In genomic region chr12:59164991-59165718, GRCh38 we compare ENCODE assay signal across 8 cellular contexts.
A peak's percentile ranks its signal among the peaks of the same experiment; 100 is the strongest.
DNase-seq lines count a peak whose midpoint lies in the region; ATAC-seq, FAIRE-seq and TF ChIP-seq lines count a peak whose summit lies in the region.

No MANE protein-coding gene starts in this region.

- H3K27me3 ChIP-seq in testis, result no peaks in the 10 kb centered on the region

- no peaks in the 10 kb centered on the region for H3K4me1 ChIP-seq in testis

- no peaks in the 10 kb centered on the region for H3K36me3 ChIP-seq in testis (ENCODE audit: low read depth, missing control alignments)

- peak in 2 of 3 experiments; percentile 14 to 57 for TF ChIP-seq CTCF in testis (IDR thresholded peaks at IDR 0.05)

- ATAC-seq in HG02970 (IDR thresholded peaks at IDR 0.05; ENCODE audit: low FRiP score, unreplicated experiment) (no peak), HG03108 (IDR thresholded peaks at IDR 0.05; ENCODE audit: unreplicated experiment) (no peak), GM19035 (IDR thresholded peaks at IDR 0.05; ENCODE audit: unreplicated experiment) (no peak)

- H3K4me3 ChIP-seq in testis, result no peak overlapping the region

- DNase-seq in AG08395 (ENCODE audit: low spot score) (peak; percentile 35), HPDE6-E6E7 (ENCODE audit: extremely low spot score) (peak; percentile 5), RCC 7860 (ENCODE audit: low spot score) (peak; percentile 39), fibroblast of peridontal ligament (ENCODE audit: extremely low read depth) (peak; percentile 76), testis (no peak)

- TF ChIP-seq POLR2A in testis (IDR thresholded peaks at IDR 0.05), result no peak

- no peak overlapping the region for H3K27ac ChIP-seq in testis

- intact Hi-C loops in testis (cut with DNase I; ENCODE audit: low total_unique reads), result no loop called here

- FAIRE-seq in RCC 7860 (lab: Jason Lieb, UNC), result peak; percentile 58

- 42 to 59% methylated on average over 4 of the region's 4 CpGs for WGBS in testis, 2 donors

- H3K9me3 ChIP-seq in testis, result no peaks in the 10 kb centered on the region
